In the genomic region with DNA sequence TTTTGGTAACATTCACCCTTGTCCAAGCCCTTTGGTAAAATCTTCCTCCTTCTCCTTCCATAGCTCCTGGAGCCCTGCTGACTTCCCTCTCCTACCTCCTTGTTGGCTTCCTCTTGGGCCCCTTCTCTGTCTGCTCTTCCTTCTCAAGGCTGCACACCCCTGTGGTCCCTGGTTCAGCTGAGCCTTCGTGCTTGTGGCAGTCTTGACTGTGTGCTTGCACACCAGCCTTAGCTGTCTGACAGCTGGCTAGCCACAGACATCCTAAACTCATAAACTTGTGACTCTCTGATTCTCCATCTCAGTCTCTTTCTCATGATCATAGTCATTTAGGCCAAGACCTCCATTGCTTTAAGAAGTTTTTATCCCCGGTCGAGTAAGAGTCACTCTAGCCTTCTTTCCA, we compare ENCODE assay signal across 1 cellular context.
TF ChIP-seq lines count a peak whose summit lies in the region.

No MANE protein-coding gene starts in this region.

TF ChIP-seq in HepG2, 621 proteins besides CTCF, POLR2A, EP300 and RAD21 (continued from another document):
- no peak for TF ChIP-seq ZBTB10 (CRISPR knock-in tag; IDR thresholded peaks at IDR 0.05; ENCODE audit: borderline replicate concordance)
